ENCODE assay signal across 35 cellular contexts in genomic region chr4:151935411-151935810, GRCh38.
"Had no signal": no experiment of that assay in that cellular context is flagged by ENCODE, and none has a peak within 500 bp of the region (broad histone marks: within the 10 kb centered on the region; RNA-seq: fewer than 3 reads in every experiment).

No MANE protein-coding gene starts in this region.

- H3K27me3 ChIP-seq: MG63 had no signal

- H3K36me3 ChIP-seq: MG63 had no signal

- DNase-seq: Karpas-422, Kasumi-1, MM.1S, MV-4-11, NCI-H1048, NCI-H1092, NCI-H1092 treated with DMSO at 0.1 percent for 48 hours, NCI-H1105, NCI-H1105 treated with DMSO at 0.1 percent for 48 hours, NCI-H1417, NCI-H1417 treated with DMSO at 0.1 percent for 48 hours, NCI-H1436, NCI-H1436 treated with DMSO at 0.1 percent for 48 hours, NCI-H146, NCI-H1694, NCI-H1694 treated with DMSO at 0.1 percent for 48 hours, NCI-H187, NCI-H187 treated with DMSO at 0.1 percent for 48 hours, NCI-H1930, NCI-H2029, NCI-H2029 treated with DMSO at 0.1 percent for 48 hours, NCI-H2081, NCI-H2081 treated with DMSO at 0.1 percent for 48 hours, NCI-H2107, NCI-H2171, NCI-H2171 treated with DMSO at 0.1 percent for 48 hours, NCI-H2227 treated with DMSO at 0.1 percent for 48 hours, NCI-H226, NCI-H345, NCI-H446, NCI-H446 treated with DMSO at 0.1 percent for 48 hours, NCI-H510A, NCI-H510A treated with DMSO at 0.1 percent for 48 hours, NCI-H524 had no signal

- H3K9me3 ChIP-seq: MG63 had no signal

- H3K4me3 ChIP-seq: MG63 had no signal
